In genomic region chr7:112692333-112692732, GRCh38 we compare ENCODE assay signal across 13 cellular contexts.
"Had no signal": no experiment of that assay in that cellular context is flagged by ENCODE, and none has a peak within 500 bp of the region (broad histone marks: within the 10 kb centered on the region; RNA-seq: fewer than 3 reads in every experiment).

No MANE protein-coding gene starts in this region.

- DNase-seq: activated CD4-positive, alpha-beta T cell treated with anti-CD3 and anti-CD28 coated beads, Interleukin-2, amount 50 U/mL, for 48 hours; activated CD4-positive, CD25-positive, alpha-beta regulatory T cell treated with anti-CD3 and anti-CD28 coated beads, Interleukin-2, amount 50 U/mL, for 72 hours; activated CD8-positive, alpha-beta memory T cell treated with anti-CD3 and anti-CD28 coated beads, Interleukin-2, amount 10 ng/mL, durations not matched to agents 7 days and 5 days; activated effector memory CD4-positive, alpha-beta T cell treated with Interleukin-2 at 50 U/mL for 16 hours; activated T-cell treated with anti-CD3 and anti-CD28 coated beads, Interleukin-2, amount 50 U/mL, for 24 hours; brain microvascular endothelial cell; cerebellar nuclear complex; immature natural killer cell; stimulated activated CD4-positive, alpha-beta T cell treated with anti-CD3 and anti-CD28 coated beads, Interleukin-4, amount 100 ng/mL, for 4 hours; tibial artery had no signal

- H3K27me3 ChIP-seq: brain microvascular endothelial cell, neural progenitor cell, tibial artery, vagina had no signal

- H3K36me3 ChIP-seq: brain microvascular endothelial cell, neural progenitor cell, tibial artery, vagina had no signal

- H3K9me3 ChIP-seq: vagina had no signal

- H3K27ac ChIP-seq: brain microvascular endothelial cell, neural progenitor cell, parathyroid adenoma, tibial artery, vagina had no signal

- H3K4me3 ChIP-seq: neural progenitor cell, tibial artery, vagina had no signal

- ATAC-seq: activated CD8-positive, alpha-beta memory T cell treated with anti-CD3 and anti-CD28 coated beads, Interleukin-2, amount 10 ng/mL, durations not matched to agents 7 days and 5 days had no signal

- H3K4me1 ChIP-seq: neural progenitor cell, parathyroid adenoma, tibial artery, vagina had no signal
